In genomic region chr7:90459888-90460287, GRCh38 we compare ENCODE assay signal across 20 cellular contexts. TPM values are rescaled to one million over a fixed set of nuclear protein-coding genes. Genes with fewer than 3 reads are reported as not detected.
DNase-seq lines count a peak whose midpoint lies in the region; ATAC-seq, FAIRE-seq and TF ChIP-seq lines count a peak whose summit lies in the region.
"Had no signal": no experiment of that assay in that cellular context is flagged by ENCODE, and none has a peak within 500 bp of the region (broad histone marks: within the 10 kb centered on the region; RNA-seq: fewer than 3 reads in every experiment).

No MANE protein-coding gene starts in this region.

- TF ChIP-seq POLR2A in A549 (IDR thresholded peaks at IDR 0.05; ENCODE audit: low read length) (no peak), transverse colon (IDR thresholded peaks at IDR 0.05) (no peak)

- peaks cover 15 to 18% of the 10 kb centered on the region in 2 donors for H3K4me1 Mint-ChIP-seq in natural killer cell

- no peak overlapping the region for H3K4me3 ChIP-seq in A549
- H3K4me3 ChIP-seq in GM12864 (ENCODE audit: low read depth, low read length): no peak overlapping the region
- H3K4me3 ChIP-seq in epithelial cell of proximal tubule (ENCODE audit: low read depth, low read length): no peak overlapping the region
- no peak overlapping the region for H3K4me3 ChIP-seq in transverse colon
- H3K4me3 ChIP-seq in pancreas: no peak overlapping the region
- H3K4me3 ChIP-seq: vagina had no signal

- no peak overlapping the region for H3K4me2 ChIP-seq in A549

- TF ChIP-seq CTCF in A549 (IDR thresholded peaks at IDR 0.05) (no peak), GM12864 (IDR thresholded peaks at IDR 0.05; ENCODE audit: low read depth, low read length, missing control alignments) (peak; percentile 31), epithelial cell of proximal tubule (conservative IDR thresholded peaks at IDR 0.05; ENCODE audit: low read depth, low read length) (peak; percentile 11), natural killer cell (IDR thresholded peaks at IDR 0.05) (no peak), transverse colon (IDR thresholded peaks at IDR 0.05) (no peak), pancreas (IDR thresholded peaks at IDR 0.05) (no peak)

- H3K4me1 ChIP-seq in A549 (no peaks in the 10 kb centered on the region), transverse colon (peaks cover 0 to 28% (median 6%) of the 10 kb centered on the region in 4 donors), pancreas (peaks cover 4 to 10% (median 8%) of the 10 kb centered on the region in 3 donors)

- no peak for FAIRE-seq in A549 (lab: Jason Lieb, UNC)
- no peak for FAIRE-seq in pancreas (lab: Jason Lieb, UNC)
- FAIRE-seq: GM18507 had no signal

- WGBS in A549 (ENCODE audit: missing lambda C conversion rate): 5% methylated on average over 4 of the region's 4 CpGs
- 80 to 87% methylated on average over 3 to 4 of the region's 4 CpGs for whole genome bisulfite sequencing in transverse colon (ENCODE audit: low coverage in 1 of 2), 2 donors
- WGBS in pancreas, 2 donors: 88 to 93% methylated on average over 4 of the region's 4 CpGs

- H3K9me3 ChIP-seq in A549: 0 out of 3 replicates have a peak, but pooled peaks cover 3% of the 10 kb centered on the region
- H3K9me3 ChIP-seq in transverse colon: peaks cover 0 to 4% of the 10 kb centered on the region in 2 donors
- H3K9me3 ChIP-seq in pancreas: no peaks in the 10 kb centered on the region
- H3K9me3 ChIP-seq: vagina had no signal

- ATAC-seq in A549 (peak; percentile 67 to 72; a peak in 5 of 6 replicates), natural killer cell (no peak), GM19351 (IDR thresholded peaks at IDR 0.05; ENCODE audit: unreplicated experiment) (no peak), pancreas (no peak)
- ATAC-seq: activated CD8-positive, alpha-beta T cell treated with anti-CD3 and anti-CD28 coated beads for 36 hours; effector memory CD8-positive, alpha-beta T cell had no signal

- H3K36me3 ChIP-seq in transverse colon (no peaks in the 10 kb centered on the region), pancreas (no peaks in the 10 kb centered on the region)
- H3K36me3 ChIP-seq: vagina had no signal

- TF ChIP-seq EP300 in A549 (IDR thresholded peaks at IDR 0.05) (no peak), transverse colon (IDR thresholded peaks at IDR 0.05; ENCODE audit: low read depth) (no peak)

- no peak overlapping the region for H3K4me3 Mint-ChIP-seq in natural killer cell
- H3K4me3 Mint-ChIP-seq: activated CD8-positive, alpha-beta T cell treated with anti-CD3 and anti-CD28 coated beads for 36 hours; CD14-positive monocyte; effector memory CD8-positive, alpha-beta T cell had no signal

- peaks cover 10 to 16% of the 10 kb centered on the region in 2 donors for H3K27me3 Mint-ChIP-seq in natural killer cell (ENCODE audit: low read depth in 2 of 2)

- no peak overlapping the region for H3K27ac Mint-ChIP-seq in natural killer cell
- H3K27ac Mint-ChIP-seq: activated CD8-positive, alpha-beta T cell treated with anti-CD3 and anti-CD28 coated beads for 36 hours; effector memory CD8-positive, alpha-beta T cell had no signal

- H3K27ac ChIP-seq in A549: no peak overlapping the region
- H3K27ac ChIP-seq in transverse colon: no peak overlapping the region
- no peak overlapping the region for H3K27ac ChIP-seq in pancreas
- H3K27ac ChIP-seq: vagina had no signal

- in situ Hi-C loops in transverse colon (cut with MboI; ENCODE audit: low pct_ligation_motif_present in 1 of 4, low pct_unique_long_range_greater_than_20kb in 1 of 4, low sequenced_read_pairs in 3 of 4): loop anchor here in 3 of 4 donors (25.0 kb wide), 1 partner anchor 577 kb away; no protein-coding TSS in a partner anchor

- no peaks in the 10 kb centered on the region for H3K27me3 ChIP-seq in transverse colon
- no peaks in the 10 kb centered on the region for H3K27me3 ChIP-seq in pancreas
- H3K27me3 ChIP-seq: vagina had no signal

- intact Hi-C loops in natural killer cell (cut with micrococcal nuclease): loop anchor here (5.0 kb wide), 1 partner anchor 1987 kb away; the partner anchor contains the start of gene GATAD1
- intact Hi-C loops in transverse colon (cut with DNase I; ENCODE audit: low total_unique reads): loop anchor here (10.0 kb wide), 1 partner anchor 575 kb away; no protein-coding TSS in a partner anchor
- intact Hi-C loops in pancreas (cut with DNase I): loop anchor here in 2 of 3 donors (10.0 kb wide), 2 partner anchors 575 to 585 kb away; no protein-coding TSS in a partner anchor

- peaks cover 2 to 3% of the 10 kb centered on the region in 2 donors for H3K9me3 Mint-ChIP-seq in natural killer cell

- TF ChIP-seq RAD21 in A549 (conservative IDR thresholded peaks at IDR 0.05 in 1 of 2, IDR thresholded peaks at IDR 0.05 in 1 of 2): no peak

- no peaks in the 10 kb centered on the region for H3K36me3 Mint-ChIP-seq in natural killer cell
- H3K36me3 Mint-ChIP-seq: CD14-positive monocyte had no signal

- POLR2A ChIA-PET in A549 (lab: Yijun Ruan, JAX): no interaction called here

- DNase-seq in A549 (ENCODE audit: low read depth in 1 of 2, low spot score in 1 of 2): peak; percentile 6 to 10
- no peak for DNase-seq in GM12864 (ENCODE audit: low read depth)
- peak; percentile 27 for DNase-seq in OCI-M1 (lab: John Stamatoyannopoulos, UW)
- DNase-seq in epithelial cell of proximal tubule (ENCODE audit: low read depth): no peak
- DNase-seq in natural killer cell: no peak
- no peak for DNase-seq in transverse colon
- DNase-seq in pancreas: no peak
- DNase-seq: activated CD8-positive, alpha-beta T cell treated with anti-CD3 and anti-CD28 coated beads for 36 hours; effector memory CD8-positive, alpha-beta T cell; glutamatergic neuron; NCI-H1417; NCI-H748 treated with DMSO at 0.1 percent for 48 hours; SHP77 treated with DMSO at 0.1 percent for 48 hours; stimulated activated naive CD4-positive, alpha-beta T cell had no signal

- CTCF ChIA-PET in A549 (lab: Yijun Ruan, JAX): interaction anchor here (0.7 kb wide), 1 partner anchor 383 kb away, joined by 3 read pairs; no protein-coding TSS in a partner anchor

TF ChIP-seq in A549, 52 proteins besides CTCF, POLR2A, EP300 and RAD21:
- TF ChIP-seq HOXA7 (CRISPR knock-in tag; IDR thresholded peaks at IDR 0.05) (no peak), ZFP36 (IDR thresholded peaks at IDR 0.05; ENCODE audit: borderline replicate concordance, partially characterized antibody) (no peak), TFCP2L1 (CRISPR knock-in tag; IDR thresholded peaks at IDR 0.05) (no peak), SMC3 (IDR thresholded peaks at IDR 0.05) (no peak), MYC (IDR thresholded peaks at IDR 0.05; ENCODE audit: borderline replicate concordance, low read length) (no peak), MAZ (IDR thresholded peaks at IDR 0.05; ENCODE audit: borderline replicate concordance, low read depth, low read length) (no peak), CBX2 (IDR thresholded peaks at IDR 0.05; ENCODE audit: borderline replicate concordance, low read depth) (no peak), ZNF302 (CRISPR knock-in tag; IDR thresholded peaks at IDR 0.05) (no peak)
TF ChIP-seq in A549: peak in this region for 0.

RNA-seq across cellular contexts. Expression of gene PTTG1IP2, which starts 9.6 kb away (rescaled TPM):
- polyA plus RNA-seq in A549 (2011; rRNA removed) (not detected in 2 replicates), A549 (2017; fragmentation: RNase III; extraction: RNeasy Plus Mini Kit Qiagen cat#74134 plus additional on column Dnase treatment) (not detected in 3 replicates), pancreas (not detected)
- not detected in 2 replicates for polyA plus RNA-seq in A549 (2012; cell fraction: cytosol; rRNA removed)
- not detected in 2 replicates for polyA plus RNA-seq in A549 (2012; cell fraction: nucleus; rRNA removed)
- polyA minus RNA-seq in A549 (2011; rRNA and poly(A)+ RNA removed): not detected in 2 replicates
- total RNA-seq in epithelial cell of proximal tubule (not detected in 2 replicates), natural killer cell (not detected), transverse colon (not detected), pancreas (not detected)
- total RNA-seq: activated CD8-positive, alpha-beta T cell treated with anti-CD3 and anti-CD28 coated beads for 36 hours; myocyte; renal cortical epithelial cell; vagina had no signal
- polyA plus RNA-seq: CD14-positive monocyte had no signal

RNA-seq across cellular contexts. Expression of gene CLDN12, which starts 56.6 kb away (rescaled TPM):
- 51.3 and 71.7 TPM in 2 replicates for polyA plus RNA-seq in A549 (2011; rRNA removed)
- 27.0 and 28.7 TPM in 2 replicates for polyA plus RNA-seq in A549 (2012; cell fraction: cytosol; rRNA removed)
- 41.1 and 41.7 TPM in 2 replicates for polyA plus RNA-seq in A549 (2012; cell fraction: nucleus; rRNA removed)
- polyA plus RNA-seq in A549 (2017; fragmentation: RNase III; extraction: RNeasy Plus Mini Kit Qiagen cat#74134 plus additional on column Dnase treatment): 16.6 to 19.9 TPM (median 17.8 TPM) in 3 replicates
- polyA minus RNA-seq in A549 (2011; rRNA and poly(A)+ RNA removed): 138 and 190 TPM in 2 replicates
- 25.2 and 53.3 TPM in 2 replicates for total RNA-seq in epithelial cell of proximal tubule
- total RNA-seq in natural killer cell: under 1 TPM; 0.68 to 0.86 (median 0.71) TPM
- total RNA-seq in transverse colon: 10 to 100 TPM in 3 of 4 donors, 1 to 10 TPM in 1; 4.2 to 42.2 (median 33.6) TPM
- 10 to 100 TPM; 11.8 to 33.3 (median 17.1) TPM for total RNA-seq in pancreas
- 10 to 100 TPM; 10.5 to 14.2 TPM for polyA plus RNA-seq in pancreas

Comparison
In these comparisons a context has a peak if more than half of its experiments do, and no peak if none do; other contexts are left out.
1. ATAC-seq: peak in A549 (2 of 2); none in natural killer cell (0 of 3), GM19351 (single experiment) and pancreas (0 of 4).
2. DNase-seq: peak in A549 (2 of 2) and OCI-M1 (single experiment); none in GM12864 (single experiment), epithelial cell of proximal tubule (single experiment), natural killer cell (single experiment), transverse colon (single experiment) and pancreas (0 of 6).
3. CTCF ChIP-seq: peak in GM12864 (single experiment) and epithelial cell of proximal tubule (single experiment); none in A549 (single experiment), natural killer cell (single experiment), transverse colon (0 of 5) and pancreas (0 of 4).